Comparison of ENCODE assay signal across 8 cellular contexts in genomic region chr12:49698619-49699545, GRCh38. TPM values are rescaled to one million over a fixed set of nuclear protein-coding genes. Genes with fewer than 3 reads are reported as not detected.
A peak's percentile ranks its signal among the peaks of the same experiment; 100 is the strongest.
DNase-seq lines count a peak whose midpoint lies in the region; ATAC-seq and TF ChIP-seq lines count a peak whose summit lies in the region.

No MANE protein-coding gene starts in this region.

- H3K27ac Mint-ChIP-seq in T-cell = peak overlapping the region; percentile 83 to 91
- peak overlapping the region; percentile 62 for H3K27ac Mint-ChIP-seq in memory B cell
- peak overlapping the region; percentile 20 for H3K27ac Mint-ChIP-seq in type B pancreatic cell

- H3K4me1 Mint-ChIP-seq in T-cell (peaks cover 55 to 67% (median 56%) of the 10 kb centered on the region in 3 donors), memory B cell (peaks cover 35% of the 10 kb centered on the region), type B pancreatic cell (ENCODE audit: unreplicated experiment) (peaks cover 27% of the 10 kb centered on the region)

- H3K4me3 Mint-ChIP-seq in T-cell = peak overlapping the region; percentile 72 to 89 (median 75)
- H3K4me3 Mint-ChIP-seq in memory B cell = peak overlapping the region; percentile 83
- H3K4me3 Mint-ChIP-seq in type B pancreatic cell = peak overlapping the region; percentile 55

- H3K9me3 Mint-ChIP-seq in T-cell (no peaks in the 10 kb centered on the region), memory B cell (no peaks in the 10 kb centered on the region), type B pancreatic cell (no peaks in the 10 kb centered on the region)

- peak; percentile 62 for DNase-seq in Ammon's horn (ENCODE audit: low spot score)
- DNase-seq in T-cell = peak in 15 of 34 experiments; percentile 6 to 34 (median 12)
- DNase-seq in coronary artery (ENCODE audit: low spot score) = peak; percentile 85
- peak; percentile 39 to 44 for DNase-seq in memory B cell (ENCODE audit: low spot score in 2 of 2)
- no peak for DNase-seq in type B pancreatic cell (ENCODE audit: extremely low spot score, unreplicated experiment)
- DNase-seq in NCI-H2107 treated with DMSO at 0.1 percent for 48 hours (lab: John Stamatoyannopoulos, UW; ENCODE audit: unreplicated experiment) = no peak

- POLR2A ChIA-PET in T-cell (lab: Charles Lee) = no interaction called here

- ATAC-seq in GM19324 (IDR thresholded peaks at IDR 0.05; ENCODE audit: low FRiP score, unreplicated experiment) (peak; percentile 68), HG03342 (IDR thresholded peaks at IDR 0.05; ENCODE audit: unreplicated experiment) (peak; percentile 79), T-cell (replicated peaks in 1 of 4) (peak; percentile 70 to 77 (median 74)), memory B cell (ENCODE audit: low read depth) (peak; percentile 85)

- peak overlapping the region; percentile 64 to 92 for H3K27ac ChIP-seq in coronary artery

- no peaks in the 10 kb centered on the region for H3K36me3 Mint-ChIP-seq in T-cell
- H3K36me3 Mint-ChIP-seq in memory B cell = no peaks in the 10 kb centered on the region
- H3K36me3 Mint-ChIP-seq in type B pancreatic cell = no peaks in the 10 kb centered on the region

- H3K27me3 Mint-ChIP-seq in T-cell = no peaks in the 10 kb centered on the region
- H3K27me3 Mint-ChIP-seq in memory B cell = no peaks in the 10 kb centered on the region
- no peaks in the 10 kb centered on the region for H3K27me3 Mint-ChIP-seq in type B pancreatic cell

- TF ChIP-seq CTCF in coronary artery (IDR thresholded peaks at IDR 0.05) (no peak), type B pancreatic cell (conservative IDR thresholded peaks at IDR 0.05) (no peak)

- CTCF ChIA-PET in T-cell (lab: Charles Lee) = interaction anchor here (0.6 to 1.5 kb wide), 5 partner anchors 25 to 64 kb away, joined by 3 read pairs; no protein-coding TSS in a partner anchor

- H3K4me3 ChIP-seq in coronary artery = peak overlapping the region; percentile 58

RNA-seq across cellular contexts. Expression of gene FMNL3, which starts 8.3 kb away (rescaled TPM):
- 10 to 100 TPM; 34.2 to 45.5 (median 41.1) TPM for total RNA-seq in T-cell
- total RNA-seq in type B pancreatic cell (ENCODE audit: low replicate concordance) = 2.5 and 21.1 TPM in 2 replicates

RNA-seq across cellular contexts. Expression of gene TMBIM6, which starts 42.5 kb away (rescaled TPM):
- 100 to 1,000 TPM; 333 to 426 (median 401) TPM for total RNA-seq in T-cell
- 497 and 686 TPM in 2 replicates for total RNA-seq in type B pancreatic cell (ENCODE audit: low replicate concordance)

Comparison
In these comparisons a context has a peak if more than half of its experiments do, and no peak if none do; other contexts are left out.
1. DNase-seq: peak in Ammon's horn (single experiment), coronary artery (single experiment) and memory B cell (2 of 2); none in type B pancreatic cell (single experiment) and NCI-H2107 treated with DMSO at 0.1 percent for 48 hours (single experiment).
2. H3K27ac Mint-ChIP-seq: peak in every context shown above with its lines; median percentile 87 in T-cell; 62 in memory B cell; 20 in type B pancreatic cell.
3. Peak in every context shown above with its lines, with median percentiles within 50 percentile points of each other: ATAC-seq and H3K4me3 Mint-ChIP-seq.